In genomic region chr22:31488988-31489617, GRCh38 we compare ENCODE assay signal across 8 cellular contexts. TPM values are rescaled to one million over a fixed set of nuclear protein-coding genes. Genes with fewer than 3 reads are reported as not detected.
DNase-seq lines count a peak whose midpoint lies in the region; ATAC-seq and TF ChIP-seq lines count a peak whose summit lies in the region.

No MANE protein-coding gene starts in this region.

- H3K36me3 ChIP-seq in SJSA1: peaks cover 50% of the 10 kb centered on the region
- H3K36me3 ChIP-seq in sigmoid colon: peaks cover 0 to 30% (median 4%) of the 10 kb centered on the region in 4 donors

- peak; percentile 11 for ATAC-seq in HG02840 (IDR thresholded peaks at IDR 0.05; ENCODE audit: low FRiP score, unreplicated experiment)

- H3K4me3 ChIP-seq in SJSA1 (peak overlapping the region; percentile 88), astrocyte of the cerebellum (ENCODE audit: low read depth, low read length) (peak overlapping the region; percentile 67), sigmoid colon (peak overlapping the region; percentile 64 to 83 (median 80))

- WGBS in sigmoid colon, 2 donors: 0 to 1% methylated on average over 61 of the region's 61 CpGs

- no peak for TF ChIP-seq POLR2A in sigmoid colon (IDR thresholded peaks at IDR 0.05)

- in situ Hi-C loops in astrocyte of the cerebellum (cut with HindIII; ENCODE audit: low sequenced_read_pairs): no loop called here

- H3K9me3 ChIP-seq in SJSA1 (replicated peaks) (no peaks in the 10 kb centered on the region), sigmoid colon (no peaks in the 10 kb centered on the region)

- H3K27ac ChIP-seq in SJSA1 (no peak overlapping the region; the same call in 1 of the 2 replicates), sigmoid colon (peak overlapping the region; percentile 91 to 97 (median 94))

- intact Hi-C loops in sigmoid colon (cut with DNase I): loop anchor here (10.0 kb wide), 1 partner anchor 56 kb away; no protein-coding TSS in a partner anchor

- TF ChIP-seq CTCF in astrocyte of the cerebellum (IDR thresholded peaks at IDR 0.05; ENCODE audit: low read depth, low read length, missing control alignments) (no peak), sigmoid colon (IDR thresholded peaks at IDR 0.05) (no peak)

- H3K4me1 ChIP-seq in SJSA1 (replicated peaks) (peaks cover 12% of the 10 kb centered on the region), sigmoid colon (peaks cover 0 to 30% (median 25%) of the 10 kb centered on the region in 4 donors)

- H3K27me3 ChIP-seq in SJSA1 (replicated peaks) (no peaks in the 10 kb centered on the region), sigmoid colon (no peaks in the 10 kb centered on the region)

- no peak for TF ChIP-seq EP300 in sigmoid colon (IDR thresholded peaks at IDR 0.05)

- peak; percentile 42 for DNase-seq in NCI-H2227 (lab: John Stamatoyannopoulos, UW; ENCODE audit: unreplicated experiment)
- no peak for DNase-seq in NCI-H2227 treated with DMSO at 0.1 percent for 48 hours (lab: John Stamatoyannopoulos, UW)
- peak in 1 of 2 experiments; percentile 43 for DNase-seq in SJSA1 (ENCODE audit: low read depth in 1 of 2, low spot score in 2 of 2)
- no peak for DNase-seq in astrocyte of the cerebellum (ENCODE audit: low read depth)
- DNase-seq in hypothalamus (lab: John Stamatoyannopoulos, UW): peak in 27 of 51 donors; percentile 2 to 61 (median 25)
- DNase-seq in sigmoid colon: no peak
- no peak for DNase-seq in NCI-H526 treated with DMSO at 0.1 percent for 48 hours (lab: John Stamatoyannopoulos, UW)

RNA-seq across cellular contexts. Expression of gene EIF4ENIF1, which starts 0.5 kb away (rescaled TPM):
- 6.1 and 14.8 TPM in 2 replicates for total RNA-seq in SJSA1 (2014; rRNA removed; shearing (Covaris generic))
- 10 to 100 TPM; 16.6 to 23.8 (median 22.2) TPM for total RNA-seq in sigmoid colon
- 10 to 100 TPM in 2 of 3 donors, 1 to 10 TPM in 1; 5.5 to 13.5 (median 12.0) TPM for polyA plus RNA-seq in sigmoid colon

RNA-seq across cellular contexts. Expression of gene SFI1, which starts 7.2 kb away (rescaled TPM):
- 8.5 and 11.0 TPM in 2 replicates for total RNA-seq in SJSA1 (2014; rRNA removed; shearing (Covaris generic))
- total RNA-seq in sigmoid colon: 10 to 100 TPM; 15.3 to 38.0 (median 27.7) TPM
- 10 to 100 TPM in 2 of 3 donors, 1 to 10 TPM in 1; 6.5 to 40.9 (median 10.2) TPM for polyA plus RNA-seq in sigmoid colon

Comparison
In these comparisons a context has a peak if more than half of its experiments do, and no peak if none do; other contexts are left out.
1. DNase-seq: peak in NCI-H2227 (single experiment) and hypothalamus (27 of 51); none in NCI-H2227 treated with DMSO at 0.1 percent for 48 hours (single experiment), astrocyte of the cerebellum (single experiment), sigmoid colon (single experiment) and NCI-H526 treated with DMSO at 0.1 percent for 48 hours (single experiment).
2. Peak in every context shown above with its lines, with median percentiles within 50 percentile points of each other: H3K4me3 ChIP-seq.